22 cellular contexts compared by ENCODE assay signal in the genomic region with DNA sequence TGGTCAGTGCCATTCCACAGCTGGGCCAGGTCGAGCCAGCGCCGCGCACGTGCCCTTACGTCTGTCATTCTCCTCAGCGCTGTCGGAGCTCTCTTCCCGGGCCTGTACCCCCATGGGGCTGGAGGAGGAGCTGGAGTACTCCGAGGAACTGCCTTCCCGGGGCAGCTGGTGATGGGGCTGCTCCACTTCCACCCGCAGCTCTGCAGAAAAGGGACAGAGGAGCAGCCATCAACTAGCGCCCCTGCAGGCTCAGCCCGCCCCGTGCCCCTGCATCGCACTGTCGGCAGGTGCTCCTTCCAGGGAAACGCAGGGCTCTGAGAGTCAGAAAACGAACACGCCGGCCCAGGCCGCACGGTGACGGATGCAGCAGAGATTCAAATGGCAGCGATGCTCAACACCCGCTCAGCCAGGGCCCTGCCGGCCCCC.
"Had no signal": no experiment of that assay in that cellular context is flagged by ENCODE, and none has a peak within 500 bp of the region (broad histone marks: within the 10 kb centered on the region; RNA-seq: fewer than 3 reads in every experiment).

No MANE protein-coding gene starts in this region.

- H3K4me3 Mint-ChIP-seq: activated B cell treated with CpG ODN at 0.5 μM for 24 hours; activated CD4-positive, alpha-beta memory T cell treated with anti-CD3 and anti-CD28 coated beads, Interleukin-2, amount 10 ng/mL, durations not matched to agents 7 days and 5 days; activated naive CD4-positive, alpha-beta T cell treated with anti-CD3 and anti-CD28 coated beads, Interleukin-2, amount 10 ng/mL, durations not matched to agents 7 days and 5 days; activated naive CD8-positive, alpha-beta T cell treated with anti-CD3 and anti-CD28 coated beads for 36 hours; activated T-helper 17 cell treated with anti-CD3 and anti-CD28 coated beads, Interleukin-2, amount 50 U/mL, for 72 hours; T-cell had no signal

- H3K4me3 ChIP-seq: PC-9 had no signal

- H3K9me3 Mint-ChIP-seq: activated B cell treated with CpG ODN at 0.5 μM for 24 hours; activated CD4-positive, alpha-beta memory T cell treated with anti-CD3 and anti-CD28 coated beads, Interleukin-2, amount 10 ng/mL, durations not matched to agents 7 days and 5 days; activated naive CD4-positive, alpha-beta T cell treated with anti-CD3 and anti-CD28 coated beads, Interleukin-2, amount 10 ng/mL, durations not matched to agents 7 days and 5 days; activated naive CD8-positive, alpha-beta T cell treated with anti-CD3 and anti-CD28 coated beads for 36 hours; activated T-helper 17 cell treated with anti-CD3 and anti-CD28 coated beads, Interleukin-2, amount 50 U/mL, for 72 hours; T-cell had no signal

- H2AFZ ChIP-seq: PC-9 had no signal

- H3K27ac ChIP-seq: PC-9 had no signal

- H3K4me2 ChIP-seq: PC-9 had no signal

- ATAC-seq: activated T-helper 17 cell treated with anti-CD3 and anti-CD28 coated beads, Interleukin-2, amount 50 U/mL, for 72 hours; T-cell had no signal

- H3K4me1 Mint-ChIP-seq: activated B cell treated with CpG ODN at 0.5 μM for 24 hours; activated CD4-positive, alpha-beta memory T cell treated with anti-CD3 and anti-CD28 coated beads, Interleukin-2, amount 10 ng/mL, durations not matched to agents 7 days and 5 days; activated naive CD4-positive, alpha-beta T cell treated with anti-CD3 and anti-CD28 coated beads, Interleukin-2, amount 10 ng/mL, durations not matched to agents 7 days and 5 days; activated naive CD8-positive, alpha-beta T cell treated with anti-CD3 and anti-CD28 coated beads for 36 hours had no signal

- DNase-seq: activated B cell treated with CpG ODN at 0.5 μM for 24 hours; activated CD4-positive, alpha-beta memory T cell treated with anti-CD3 and anti-CD28 coated beads, Interleukin-2, amount 10 ng/mL, durations not matched to agents 7 days and 5 days; activated CD4-positive, alpha-beta T cell treated with anti-CD3 and anti-CD28 coated beads for 1 hour; activated CD4-positive, alpha-beta T cell treated with anti-CD3 and anti-CD28 coated beads, Interleukin-2, amount 50 U/mL, for 1 hour; activated gamma-delta T cell treated with Interleukin-2 at 50 U/mL for 16 hours; activated naive CD4-positive, alpha-beta T cell treated with anti-CD3 and anti-CD28 coated beads, Interleukin-2, amount 10 ng/mL, durations not matched to agents 7 days and 5 days; activated naive CD8-positive, alpha-beta T cell treated with anti-CD3 and anti-CD28 coated beads for 36 hours; activated T-cell treated with anti-CD3 and anti-CD28 coated beads for 4 hours; activated T-cell treated with anti-CD3 and anti-CD28 coated beads, Interleukin-2, amount 50 U/mL, for 48 hours; Karpas-422; NCI-H1105 treated with DMSO at 0.1 percent for 48 hours; NCI-H1436 treated with DMSO at 0.1 percent for 48 hours; NCI-H187; NCI-H2081; NCI-H446; NCI-H524; PC-9; SIG-M5; T-cell; T-helper 2 cell; T1000 had no signal

- H3K27me3 Mint-ChIP-seq: activated B cell treated with CpG ODN at 0.5 μM for 24 hours; activated CD4-positive, alpha-beta memory T cell treated with anti-CD3 and anti-CD28 coated beads, Interleukin-2, amount 10 ng/mL, durations not matched to agents 7 days and 5 days; activated naive CD4-positive, alpha-beta T cell treated with anti-CD3 and anti-CD28 coated beads, Interleukin-2, amount 10 ng/mL, durations not matched to agents 7 days and 5 days; activated naive CD8-positive, alpha-beta T cell treated with anti-CD3 and anti-CD28 coated beads for 36 hours; activated T-helper 17 cell treated with anti-CD3 and anti-CD28 coated beads, Interleukin-2, amount 50 U/mL, for 72 hours; T-cell had no signal

- H3K27ac Mint-ChIP-seq: activated B cell treated with CpG ODN at 0.5 μM for 24 hours; activated CD4-positive, alpha-beta memory T cell treated with anti-CD3 and anti-CD28 coated beads, Interleukin-2, amount 10 ng/mL, durations not matched to agents 7 days and 5 days; activated naive CD4-positive, alpha-beta T cell treated with anti-CD3 and anti-CD28 coated beads, Interleukin-2, amount 10 ng/mL, durations not matched to agents 7 days and 5 days; activated naive CD8-positive, alpha-beta T cell treated with anti-CD3 and anti-CD28 coated beads for 36 hours; activated T-helper 17 cell treated with anti-CD3 and anti-CD28 coated beads, Interleukin-2, amount 50 U/mL, for 72 hours; T-cell had no signal
